26 cellular contexts compared by ENCODE assay signal in the genomic region with DNA sequence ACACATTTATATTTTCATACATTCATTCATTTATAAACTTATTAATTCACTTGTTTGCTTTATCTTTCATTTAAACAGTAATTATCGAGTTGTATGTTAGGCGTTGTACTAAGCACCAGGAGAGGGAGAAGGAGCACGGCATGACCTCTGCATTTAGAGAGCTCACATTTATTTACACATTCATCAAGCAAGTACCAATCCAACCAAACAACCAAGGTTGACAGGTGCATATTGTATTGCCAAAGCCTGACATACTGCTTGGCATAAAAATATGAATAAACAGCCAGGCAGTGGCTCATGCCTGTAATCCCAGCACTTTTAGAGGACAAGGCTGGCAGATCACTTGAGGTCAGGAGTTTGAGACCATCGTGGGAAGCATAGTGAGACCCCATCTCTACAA. TPM values are rescaled to one million over a fixed set of nuclear protein-coding genes. Genes with fewer than 3 reads are reported as not detected.
DNase-seq lines count a peak whose midpoint lies in the region; ATAC-seq lines count a peak whose summit lies in the region.
"Had no signal": no experiment of that assay in that cellular context is flagged by ENCODE, and none has a peak within 500 bp of the region (broad histone marks: within the 10 kb centered on the region; RNA-seq: fewer than 3 reads in every experiment).

No MANE protein-coding gene starts in this region.

- H3K27me3 Mint-ChIP-seq in IgD-negative memory B cell: no peaks in the 10 kb centered on the region
- H3K27me3 Mint-ChIP-seq in activated T-helper 2 cell treated with anti-CD3 and anti-CD28 coated beads, Interferon-gamma antibody, Interleukin-2, Interleukin-4, amounts not matched to agents 10 μg/mL and 5 μg/mL and 100 μg/mL, durations not matched to agents 14 hours and 24 hours and 36 hours (ENCODE audit: low read depth): no peaks in the 10 kb centered on the region
- H3K27me3 Mint-ChIP-seq: activated B cell treated with CpG ODN at 0.5 μM for 24 hours; activated naive CD4-positive, alpha-beta T cell treated with anti-CD3 and anti-CD28 coated beads, Interleukin-2, amount 50 U/mL, for 24 hours; naive B cell had no signal

- intact Hi-C loops in activated T-helper 2 cell treated with anti-CD3 and anti-CD28 coated beads, Interferon-gamma antibody, Interleukin-2, Interleukin-4, amounts not matched to agents 10 μg/mL and 5 μg/mL and 100 μg/mL, durations not matched to agents 14 hours and 24 hours and 36 hours (cut with micrococcal nuclease): loop anchor here (2.0 to 5.0 kb wide), 3 partner anchors 15 to 761 kb away; no protein-coding TSS in a partner anchor

- no peak overlapping the region for H3K27ac Mint-ChIP-seq in IgD-negative memory B cell
- H3K27ac Mint-ChIP-seq in activated T-helper 2 cell treated with anti-CD3 and anti-CD28 coated beads, Interferon-gamma antibody, Interleukin-2, Interleukin-4, amounts not matched to agents 10 μg/mL and 5 μg/mL and 100 μg/mL, durations not matched to agents 14 hours and 24 hours and 36 hours: peak overlapping the region; percentile 78
- H3K27ac Mint-ChIP-seq: activated naive CD4-positive, alpha-beta T cell treated with anti-CD3 and anti-CD28 coated beads, Interleukin-2, amount 50 U/mL, for 24 hours; stimulated activated naive CD8-positive, alpha-beta T cell treated with anti-CD3 and anti-CD28 coated beads, Interleukin-15, amount 100 ng/mL, for 72 hours had no signal

- DNase-seq in DMS53 (lab: John Stamatoyannopoulos, UW): peak; percentile 87
- DNase-seq in NCI-H2081 treated with DMSO at 0.1 percent for 48 hours (lab: John Stamatoyannopoulos, UW): peak; percentile 67
- no peak for DNase-seq in activated T-helper 2 cell treated with anti-CD3 and anti-CD28 coated beads, Interferon-gamma antibody, Interleukin-2, Interleukin-4, amounts not matched to agents 10 μg/mL and 5 μg/mL and 100 μg/mL, durations not matched to agents 14 hours and 24 hours and 36 hours (ENCODE audit: low spot score)
- DNase-seq in GM19240 (ENCODE audit: insufficient read length, low spot score): no peak
- DNase-seq in midbrain (lab: John Stamatoyannopoulos, UW): no peak
- DNase-seq: activated B cell treated with CpG ODN at 0.5 μM for 24 hours; activated CD4-positive, alpha-beta T cell treated with anti-CD3 and anti-CD28 coated beads, Interleukin-2, amount 50 U/mL, for 48 hours; effector memory CD4-positive, alpha-beta T cell; HCEC 1CT; islet precursor cell; left ventricle myocardium inferior; naive B cell; NCI-H1694 treated with DMSO at 0.1 percent for 48 hours; NCI-H446 treated with DMSO at 0.1 percent for 48 hours; nucleus accumbens; stimulated activated naive CD8-positive, alpha-beta T cell treated with anti-CD3 and anti-CD28 coated beads, Interleukin-15, amount 100 ng/mL, for 72 hours had no signal

- ATAC-seq in HG03196 (IDR thresholded peaks at IDR 0.05; ENCODE audit: unreplicated experiment) (no peak), GM21723 (IDR thresholded peaks at IDR 0.05; ENCODE audit: unreplicated experiment) (no peak)
- ATAC-seq: stimulated activated naive CD8-positive, alpha-beta T cell treated with anti-CD3 and anti-CD28 coated beads, Interleukin-15, amount 100 ng/mL, for 72 hours had no signal

- H3K9me3 Mint-ChIP-seq in IgD-negative memory B cell: peaks cover 0 to 3% (median 3%) of the 10 kb centered on the region in 3 donors
- H3K9me3 Mint-ChIP-seq in activated T-helper 2 cell treated with anti-CD3 and anti-CD28 coated beads, Interferon-gamma antibody, Interleukin-2, Interleukin-4, amounts not matched to agents 10 μg/mL and 5 μg/mL and 100 μg/mL, durations not matched to agents 14 hours and 24 hours and 36 hours: peaks cover 8% of the 10 kb centered on the region
- H3K9me3 Mint-ChIP-seq: activated naive CD4-positive, alpha-beta T cell treated with anti-CD3 and anti-CD28 coated beads, Interleukin-2, amount 50 U/mL, for 24 hours; stimulated activated naive CD8-positive, alpha-beta T cell treated with anti-CD3 and anti-CD28 coated beads, Interleukin-15, amount 100 ng/mL, for 72 hours had no signal

- H3K4me3 Mint-ChIP-seq in IgD-negative memory B cell: peak overlapping the region in 3 of 4 donors; percentile 2 to 41 (median 16)
- peak overlapping the region; percentile 30 for H3K4me3 Mint-ChIP-seq in activated T-helper 2 cell treated with anti-CD3 and anti-CD28 coated beads, Interferon-gamma antibody, Interleukin-2, Interleukin-4, amounts not matched to agents 10 μg/mL and 5 μg/mL and 100 μg/mL, durations not matched to agents 14 hours and 24 hours and 36 hours (ENCODE audit: low read depth)
- H3K4me3 Mint-ChIP-seq: activated B cell treated with CpG ODN at 0.5 μM for 24 hours; activated naive CD4-positive, alpha-beta T cell treated with anti-CD3 and anti-CD28 coated beads, Interleukin-2, amount 50 U/mL, for 24 hours had no signal

- peaks cover 3% of the 10 kb centered on the region for H3K36me3 Mint-ChIP-seq in IgD-negative memory B cell
- H3K36me3 Mint-ChIP-seq in activated T-helper 2 cell treated with anti-CD3 and anti-CD28 coated beads, Interferon-gamma antibody, Interleukin-2, Interleukin-4, amounts not matched to agents 10 μg/mL and 5 μg/mL and 100 μg/mL, durations not matched to agents 14 hours and 24 hours and 36 hours (ENCODE audit: low read depth): peaks cover 28% of the 10 kb centered on the region
- H3K36me3 Mint-ChIP-seq: activated naive CD4-positive, alpha-beta T cell treated with anti-CD3 and anti-CD28 coated beads, Interleukin-2, amount 50 U/mL, for 24 hours; naive B cell had no signal

- H3K4me1 Mint-ChIP-seq in IgD-negative memory B cell: peaks cover 22 to 30% (median 23%) of the 10 kb centered on the region in 3 donors
- peaks cover 58% of the 10 kb centered on the region for H3K4me1 Mint-ChIP-seq in activated T-helper 2 cell treated with anti-CD3 and anti-CD28 coated beads, Interferon-gamma antibody, Interleukin-2, Interleukin-4, amounts not matched to agents 10 μg/mL and 5 μg/mL and 100 μg/mL, durations not matched to agents 14 hours and 24 hours and 36 hours (ENCODE audit: low read depth)
- H3K4me1 Mint-ChIP-seq: activated naive CD4-positive, alpha-beta T cell treated with anti-CD3 and anti-CD28 coated beads, Interleukin-2, amount 50 U/mL, for 24 hours had no signal

RNA-seq across cellular contexts. Expression of a gene that starts 37.0 kb away (rescaled TPM):
- 2.6 TPM for polyA plus RNA-seq in IgD-negative memory B cell
- 0.89 and 1.3 TPM in 2 replicates for total RNA-seq in activated T-helper 2 cell treated with anti-CD3 and anti-CD28 coated beads, Interferon-gamma antibody, Interleukin-2, Interleukin-4, amounts not matched to agents 10 μg/mL and 5 μg/mL and 100 μg/mL, durations not matched to agents 14 hours and 24 hours and 36 hours
- total RNA-seq: epithelial cell of proximal tubule, left ventricle myocardium inferior, M059J, mesenteric fat pad, pulmonary artery endothelial cell, SJSA1, vagina had no signal

Comparison
In these comparisons a context has a peak if more than half of its experiments do, and no peak if none do; other contexts are left out.
1. DNase-seq: peak in DMS53 (single experiment) and NCI-H2081 treated with DMSO at 0.1 percent for 48 hours (single experiment); none in activated T-helper 2 cell treated with anti-CD3 and anti-CD28 coated beads, Interferon-gamma antibody, Interleukin-2, Interleukin-4, amounts not matched to agents 10 μg/mL and 5 μg/mL and 100 μg/mL, durations not matched to agents 14 hours and 24 hours and 36 hours (single experiment), GM19240 (single experiment) and midbrain (single experiment).